ENCODE assay signal across 1 cellular context in genomic region chr2:101540518-101540917, GRCh38.
TF ChIP-seq lines count a peak whose summit lies in the region.

No MANE protein-coding gene starts in this region.

TF ChIP-seq in K562, 482 proteins besides CTCF, POLR2A, EP300 and RAD21 (continued from another document):
- TF ChIP-seq SIN3B (IDR thresholded peaks at IDR 0.05; ENCODE audit: low read depth) (no peak), GTF3C2 (IDR thresholded peaks at IDR 0.05; ENCODE audit: borderline replicate concordance, extremely low read depth, insufficient read length) (no peak)
- TF ChIP-seq, protein P1, sequence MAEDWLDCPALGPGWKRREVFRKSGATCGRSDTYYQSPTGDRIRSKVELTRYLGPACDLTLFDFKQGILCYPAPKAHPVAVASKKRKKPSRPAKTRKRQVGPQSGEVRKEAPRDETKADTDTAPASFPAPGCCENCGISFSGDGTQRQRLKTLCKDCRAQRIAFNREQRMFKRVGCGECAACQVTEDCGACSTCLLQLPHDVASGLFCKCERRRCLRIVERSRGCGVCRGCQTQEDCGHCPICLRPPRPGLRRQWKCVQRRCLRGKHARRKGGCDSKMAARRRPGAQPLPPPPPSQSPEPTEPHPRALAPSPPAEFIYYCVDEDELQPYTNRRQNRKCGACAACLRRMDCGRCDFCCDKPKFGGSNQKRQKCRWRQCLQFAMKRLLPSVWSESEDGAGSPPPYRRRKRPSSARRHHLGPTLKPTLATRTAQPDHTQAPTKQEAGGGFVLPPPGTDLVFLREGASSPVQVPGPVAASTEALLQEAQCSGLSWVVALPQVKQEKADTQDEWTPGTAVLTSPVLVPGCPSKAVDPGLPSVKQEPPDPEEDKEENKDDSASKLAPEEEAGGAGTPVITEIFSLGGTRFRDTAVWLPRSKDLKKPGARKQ (CRISPR knock-in tag; IDR thresholded peaks at IDR 0.05), result no peak
TF ChIP-seq in K562: peak in this region for 0.
